Comparison of ENCODE assay signal across 8 cellular contexts in the genomic region with DNA sequence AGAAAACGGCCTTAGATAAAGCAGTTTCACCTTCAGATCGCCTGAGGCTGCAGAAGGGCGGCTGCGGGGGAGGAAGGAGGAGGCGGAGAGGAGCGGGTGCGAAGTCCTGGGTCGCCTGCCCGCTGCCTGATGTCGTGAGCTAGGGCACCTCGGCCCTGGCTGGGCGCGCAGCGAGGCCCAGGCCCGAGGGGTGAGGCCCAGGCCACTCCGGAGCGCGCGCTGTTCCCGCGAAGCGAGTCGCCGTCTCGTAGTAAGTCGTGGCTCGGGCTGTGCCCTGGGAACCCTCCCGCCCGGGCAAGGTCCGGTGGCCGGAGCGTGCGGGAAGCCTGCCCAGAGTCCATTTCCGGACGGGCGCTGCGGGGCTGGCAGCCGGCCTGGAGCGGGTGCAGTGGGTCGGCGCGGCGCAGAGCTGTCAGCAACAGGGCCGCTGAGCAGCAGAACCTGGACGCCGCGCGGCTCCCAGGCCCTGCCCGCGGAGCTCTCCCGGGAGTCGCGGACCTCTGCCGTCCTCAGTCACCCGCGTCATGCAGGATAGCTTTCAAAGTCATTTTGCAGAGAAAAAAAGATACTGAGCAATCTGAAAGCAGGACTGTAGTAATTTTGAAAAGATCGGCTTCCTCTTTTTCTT. TPM values are rescaled to one million over a fixed set of nuclear protein-coding genes. Genes with fewer than 3 reads are reported as not detected.
DNase-seq lines count a peak whose midpoint lies in the region; ATAC-seq and TF ChIP-seq lines count a peak whose summit lies in the region.

No MANE protein-coding gene starts in this region.

- peaks cover 0 to 9% (median 4%) of the 10 kb centered on the region in 6 donors for H3K9me3 Mint-ChIP-seq in immature natural killer cell

- peak; percentile 69 for DNase-seq in Ammon's horn (ENCODE audit: low spot score)
- DNase-seq in GM19240 (ENCODE audit: insufficient read length, low spot score), result peak; percentile 15
- DNase-seq in T-helper 1 cell, result peak in 3 of 5 donors; percentile 3 to 29 (median 6)
- peak; percentile 43 to 50 for DNase-seq in cardiac fibroblast (ENCODE audit: low read depth in 2 of 2)
- peak; percentile 13 to 30 (median 19) for DNase-seq in immature natural killer cell
- DNase-seq in NCI-H774 (lab: John Stamatoyannopoulos, UW), result no peak

- peak; percentile 47 for ATAC-seq in HG03280 (IDR thresholded peaks at IDR 0.05; ENCODE audit: unreplicated experiment)

- peaks cover 5 to 28% (median 28%) of the 10 kb centered on the region in 3 donors for H3K27me3 Mint-ChIP-seq in immature natural killer cell (ENCODE audit: low read depth in 3 of 3)

- H3K4me1 Mint-ChIP-seq in immature natural killer cell, result peaks cover 14 to 25% of the 10 kb centered on the region in 2 donors

- H3K4me3 Mint-ChIP-seq in immature natural killer cell, result peak overlapping the region; percentile 85 to 91 (median 90)

- no peak overlapping the region for H3K27ac Mint-ChIP-seq in immature natural killer cell

- H3K36me3 Mint-ChIP-seq in immature natural killer cell, result peaks cover 0 to 10% (median 0%) of the 10 kb centered on the region in 3 donors

- H3K27ac ChIP-seq in skin epidermis, result peak overlapping the region in 20 of 21 experiments; percentile 64 to 91 (median 82)

- TF ChIP-seq CTCF in cardiac fibroblast (IDR thresholded peaks at IDR 0.05; ENCODE audit: low read depth, low read length), result no peak

- H3K4me3 ChIP-seq in cardiac fibroblast (replicated peaks in 1 of 2; ENCODE audit: low read depth in 2 of 2, low read length in 2 of 2), result peak overlapping the region; percentile 65 to 67
- peak overlapping the region; percentile 44 to 67 (median 57) for H3K4me3 ChIP-seq in skin epidermis

RNA-seq across cellular contexts. Expression of gene TRIM2, which starts 18.7 kb away (rescaled TPM):
- polyA plus RNA-seq in immature natural killer cell, result under 1 TPM in 1 of 3 donors, not detected in 2; 0.51 TPM
